8 cellular contexts compared by ENCODE assay signal in genomic region chr20:3753098-3753497, GRCh38. TPM values are rescaled to one million over a fixed set of nuclear protein-coding genes. Genes with fewer than 3 reads are reported as not detected.
DNase-seq lines count a peak whose midpoint lies in the region; ATAC-seq and TF ChIP-seq lines count a peak whose summit lies in the region.

No MANE protein-coding gene starts in this region.

- peak; percentile 90 for TF ChIP-seq CTCF in astrocyte of the spinal cord (IDR thresholded peaks at IDR 0.05; ENCODE audit: low read depth, low read length)

- in situ Hi-C loops in astrocyte of the spinal cord (cut with HindIII; ENCODE audit: low sequenced_read_pairs): no loop called here

- ATAC-seq in HG03135 (IDR thresholded peaks at IDR 0.05; ENCODE audit: unreplicated experiment) (no peak), HG03108 (IDR thresholded peaks at IDR 0.05; ENCODE audit: unreplicated experiment) (no peak)

- DNase-seq in GM04503 (ENCODE audit: low read depth): peak; percentile 10
- peak; percentile 63 for DNase-seq in M059J (ENCODE audit: low read depth)
- peak; percentile 42 for DNase-seq in T follicular helper cell (ENCODE audit: low read depth)
- DNase-seq in astrocyte of the spinal cord (ENCODE audit: low read depth, low spot score): peak; percentile 65
- peak; percentile 23 to 51 for DNase-seq in hippocampal formation (lab: John Stamatoyannopoulos, UW)
- peak; percentile 72 for DNase-seq in stimulated activated CD4-positive, alpha-beta T cell treated with anti-CD3 and anti-CD28 coated beads, Interleukin-15, amount 100 ng/mL, for 24 hours

- no peak overlapping the region for H3K4me3 ChIP-seq in astrocyte of the spinal cord (ENCODE audit: low read depth, low read length)

RNA-seq across cellular contexts. Expression of gene ADISSP, which starts 14.5 kb away (rescaled TPM):
- total RNA-seq in M059J (2014; rRNA removed; shearing (Covaris generic)): 26.8 and 39.1 TPM in 2 replicates

RNA-seq across cellular contexts. Expression of gene HSPA12B, which starts 20.6 kb away (rescaled TPM):
- 0.05 TPM in 1 of 2 replicates, not detected in the other for total RNA-seq in M059J (2014; rRNA removed; shearing (Covaris generic))

RNA-seq across cellular contexts. Expression of gene SPEF1, which starts 28.1 kb away (rescaled TPM):
- total RNA-seq in M059J (2014; rRNA removed; shearing (Covaris generic)): 0.27 and 0.34 TPM in 2 replicates

RNA-seq across cellular contexts. Expression of gene CENPB, which starts 33.4 kb away (rescaled TPM):
- 80.2 and 161 TPM in 2 replicates for total RNA-seq in M059J (2014; rRNA removed; shearing (Covaris generic))

RNA-seq across cellular contexts. Expression of gene SIGLEC1, which starts 40.7 kb away (rescaled TPM):
- total RNA-seq in M059J (2014; rRNA removed; shearing (Covaris generic)): not detected in 2 replicates

Comparison
In these comparisons a context has a peak if more than half of its experiments do, and no peak if none do; other contexts are left out.
1. DNase-seq: peak in every context shown above with its lines; median percentile 72 in stimulated activated CD4-positive, alpha-beta T cell treated with anti-CD3 and anti-CD28 coated beads, Interleukin-15, amount 100 ng/mL, for 24 hours; 65 in astrocyte of the spinal cord; 63 in M059J; 42 in T follicular helper cell; 37 in hippocampal formation; 10 in GM04503.